ENCODE assay signal across 18 cellular contexts in genomic region chr16:10121496-10121895, GRCh38.
DNase-seq lines count a peak whose midpoint lies in the region; ATAC-seq and TF ChIP-seq lines count a peak whose summit lies in the region.
"Had no signal": no experiment of that assay in that cellular context is flagged by ENCODE, and none has a peak within 500 bp of the region (broad histone marks: within the 10 kb centered on the region; RNA-seq: fewer than 3 reads in every experiment).

No MANE protein-coding gene starts in this region.

- H3K27ac ChIP-seq in IMR-90 (ENCODE audit: insufficient read depth, low read length), result no peak overlapping the region
- peak overlapping the region; percentile 59 for H3K27ac ChIP-seq in brain microvascular endothelial cell
- H3K27ac ChIP-seq in psoas muscle, result no peak overlapping the region
- H3K27ac ChIP-seq in heart right ventricle, result no peak overlapping the region
- H3K27ac ChIP-seq: upper lobe of left lung had no signal

- no peak overlapping the region for H3K4me3 ChIP-seq in AG04449 (ENCODE audit: low read depth, low read length)
- H3K4me3 ChIP-seq in IMR-90 (ENCODE audit: insufficient read depth, low read depth, low read length), result no peak overlapping the region
- H3K4me3 ChIP-seq in brain microvascular endothelial cell (ENCODE audit: low read depth, low read length), result no peak overlapping the region
- H3K4me3 ChIP-seq in psoas muscle, result no peak overlapping the region
- H3K4me3 ChIP-seq in heart right ventricle, result no peak overlapping the region
- H3K4me3 ChIP-seq: upper lobe of left lung had no signal

- TF ChIP-seq CTCF in AG04449 (IDR thresholded peaks at IDR 0.05; ENCODE audit: insufficient read depth, low read length, missing control alignments), result no peak
- no peak for TF ChIP-seq CTCF in IMR-90 (conservative IDR thresholded peaks at IDR 0.05; ENCODE audit: low read depth, low read length)
- TF ChIP-seq CTCF in brain microvascular endothelial cell (IDR thresholded peaks at IDR 0.05; ENCODE audit: low read depth, low read length, missing control alignments), result no peak
- no peak for TF ChIP-seq CTCF in psoas muscle (IDR thresholded peaks at IDR 0.05)
- no peak for TF ChIP-seq CTCF in heart right ventricle (IDR thresholded peaks at IDR 0.05)

- no peak overlapping the region for H2BK15ac ChIP-seq in IMR-90 (ENCODE audit: low read depth, low read length)

- BruUV-seq in IMR-90 (replicated peaks; lab: Mats Ljungman, UMichigan), result no TSS peak

- H2BK5ac ChIP-seq in IMR-90 (ENCODE audit: low read depth, low read length, poor library complexity, severe bottlenecking), result no peak overlapping the region

- no peak overlapping the region for H3K4me2 ChIP-seq in IMR-90 (ENCODE audit: low read depth, low read length)

- H3K18ac ChIP-seq in IMR-90 (ENCODE audit: low read depth, low read length), result no peak overlapping the region

- H3K9me3 ChIP-seq in IMR-90 (ENCODE audit: control insufficient read depth, insufficient read depth, low read length) (peaks cover 10% of the 10 kb centered on the region), psoas muscle (no peaks in the 10 kb centered on the region), heart right ventricle (peaks cover 0 to 6% (median 0%) of the 10 kb centered on the region in 11 donors)
- H3K9me3 ChIP-seq: upper lobe of left lung had no signal

- no peaks in the 10 kb centered on the region for H4K20me1 ChIP-seq in IMR-90 (ENCODE audit: insufficient read depth, low read length)

- H3K4me1 ChIP-seq in IMR-90 (ENCODE audit: control insufficient read depth, insufficient read depth, low read length) (no peaks in the 10 kb centered on the region), psoas muscle (no peaks in the 10 kb centered on the region), heart right ventricle (peaks cover 0 to 12% (median 0%) of the 10 kb centered on the region in 9 donors)
- H3K4me1 ChIP-seq: upper lobe of left lung had no signal

- dilution Hi-C loops in IMR-90 (cut with HindIII; ENCODE audit: low sequenced_read_pairs, unreplicated experiment), result no loop called here

- no peak overlapping the region for H2AK9ac ChIP-seq in IMR-90 (replicated peaks; ENCODE audit: low read depth, low read length, poor library complexity)

- CTCF ChIA-PET in AG04449 (lab: Yijun Ruan, JAX) (interaction anchor here (0.9 to 1.5 kb wide), 2 partner anchors 20 to 38 kb away, joined by 3 to 4 read pairs; no protein-coding TSS in a partner anchor), IMR-90 (lab: Yijun Ruan, JAX) (no interaction called here)

- H2BK120ac ChIP-seq in IMR-90 (ENCODE audit: low read depth, low read length), result no peak overlapping the region

- WGBS in IMR-90 (ENCODE audit: extremely low coverage in 2 of 2, insufficient read length in 1 of 2), 2 experiments, result no CpG with 5 or more reads among the region's 2 CpGs
- 37 to 44% (median 39%) methylated on average over 2 of the region's 2 CpGs for WGBS in psoas muscle, 3 donors
- WGBS in heart right ventricle, 2 donors, result 22 to 24% methylated on average over 2 of the region's 2 CpGs

- no peak overlapping the region for H4K5ac ChIP-seq in IMR-90 (ENCODE audit: low read depth, low read length)

- H3K23ac ChIP-seq in IMR-90 (ENCODE audit: low read depth, low read length), result no peak overlapping the region

- no peak overlapping the region for H2AK5ac ChIP-seq in IMR-90 (ENCODE audit: low read depth, low read length)

- H4K8ac ChIP-seq in IMR-90 (ENCODE audit: low read depth in 2 of 2, low read length in 2 of 2), result no peak overlapping the region

- no peak overlapping the region for H4K91ac ChIP-seq in IMR-90 (ENCODE audit: insufficient read depth, low read depth, low read length)

- H3K27me3 ChIP-seq in IMR-90 (ENCODE audit: control insufficient read depth, insufficient read depth, low read length) (no peaks in the 10 kb centered on the region), brain microvascular endothelial cell (replicated peaks) (no peaks in the 10 kb centered on the region), psoas muscle (ENCODE audit: insufficient read depth in 3 of 3, low read length in 2 of 3) (peaks cover 3 to 7% (median 6%) of the 10 kb centered on the region in 3 donors), heart right ventricle (peaks cover 0 to 34% (median 11%) of the 10 kb centered on the region in 7 donors)
- H3K27me3 ChIP-seq: upper lobe of left lung had no signal

- no peak overlapping the region for H3K4ac ChIP-seq in IMR-90 (ENCODE audit: low read depth, low read length)

- no peak overlapping the region for H3K14ac ChIP-seq in IMR-90 (replicated peaks; ENCODE audit: low read depth, low read length)

- no peak overlapping the region for H2BK20ac ChIP-seq in IMR-90 (ENCODE audit: low read depth, low read length)

- no peak overlapping the region for H3K9ac ChIP-seq in IMR-90 (ENCODE audit: low read depth, low read length)

- TF ChIP-seq POLR2A in IMR-90 (IDR thresholded peaks at IDR 0.05; ENCODE audit: low read depth, low read length), result no peak

- POLR2A ChIA-PET in AG04449 (lab: Yijun Ruan, JAX), result no interaction called here
- POLR2A ChIA-PET in IMR-90 (lab: Charles Lee; ENCODE audit: unreplicated experiment), result no interaction called here

- ATAC-seq in IMR-90 (ENCODE audit: low read depth), result no peak
- no peak for ATAC-seq in GM19324 (IDR thresholded peaks at IDR 0.05; ENCODE audit: low FRiP score, unreplicated experiment)
- no peak for ATAC-seq in HG03159 (IDR thresholded peaks at IDR 0.05; ENCODE audit: unreplicated experiment)
- ATAC-seq in psoas muscle, result no peak
- ATAC-seq in heart right ventricle, result no peak
- ATAC-seq: left ventricle myocardium superior had no signal

- H2AFZ ChIP-seq in IMR-90 (replicated peaks; ENCODE audit: low read length, poor library complexity), result no peak overlapping the region

- H3K36me3 ChIP-seq in IMR-90 (ENCODE audit: control insufficient read depth, insufficient read depth, low read length) (no peaks in the 10 kb centered on the region), brain microvascular endothelial cell (replicated peaks) (no peaks in the 10 kb centered on the region), psoas muscle (ENCODE audit: insufficient read depth in 1 of 2, low read depth in 1 of 2) (no peaks in the 10 kb centered on the region), heart right ventricle (no peaks in the 10 kb centered on the region)
- H3K36me3 ChIP-seq: upper lobe of left lung had no signal

- peak; percentile 71 for DNase-seq in AG04449 (ENCODE audit: low read depth, low spot score)
- peak; percentile 5 for DNase-seq in IMR-90
- peak; percentile 81 for DNase-seq in brain microvascular endothelial cell
- peak; percentile 95 for DNase-seq in kidney tubule cell (ENCODE audit: low spot score)
- no peak for DNase-seq in psoas muscle
- no peak for DNase-seq in heart right ventricle
- DNase-seq: activated naive CD8-positive, alpha-beta T cell treated with anti-CD3 and anti-CD28 coated beads for 36 hours; dermis blood vessel endothelial cell; DMS53; glutamatergic neuron; H7; left ventricle myocardium superior; NCI-H1105; NCI-H446; Right ventricle myocardium superior; upper lobe of left lung had no signal

- H3K9me1 ChIP-seq in IMR-90 (ENCODE audit: insufficient read depth, low read length), result no peaks in the 10 kb centered on the region

- H3K79me1 ChIP-seq in IMR-90 (ENCODE audit: low read depth in 1 of 2, low read length in 2 of 2), result no peaks in the 10 kb centered on the region

- intact Hi-C loops in IMR-90 (cut with micrococcal nuclease) (no loop called here), psoas muscle (cut with DNase I) (no loop called here), heart right ventricle (cut with DNase I) (no loop called here)

- in situ Hi-C loops in IMR-90 (cut with MboI; ENCODE audit: low sequenced_read_pairs) (no loop called here), brain microvascular endothelial cell (cut with HindIII; ENCODE audit: low pct_ligation_motif_present, low sequenced_read_pairs) (no loop called here)

- no peak for TF ChIP-seq RAD21 in IMR-90 (IDR thresholded peaks at IDR 0.05; ENCODE audit: low read length)

- H3K56ac ChIP-seq in IMR-90 (ENCODE audit: extremely low read depth, insufficient read depth, low read length), result no peak overlapping the region

TF ChIP-seq in IMR-90, 13 proteins besides CTCF, POLR2A, EP300 and RAD21:
- TF ChIP-seq CHD1 (IDR thresholded peaks at IDR 0.05; ENCODE audit: low read depth, low read length), result no peak
- no peak for TF ChIP-seq CEBPB (IDR thresholded peaks at IDR 0.05; ENCODE audit: low read depth, low read length)
- TF ChIP-seq NFE2L2 (IDR thresholded peaks at IDR 0.05; ENCODE audit: low read depth, low read length), result no peak
- TF ChIP-seq MXI1 (IDR thresholded peaks at IDR 0.05; ENCODE audit: borderline replicate concordance, low read depth, low read length), result no peak
- no peak for TF ChIP-seq RCOR1 (IDR thresholded peaks at IDR 0.05; ENCODE audit: insufficient replicate concordance, low read length)
- TF ChIP-seq FOS (IDR thresholded peaks at IDR 0.05; ENCODE audit: low read depth, low read length), result no peak

Comparison
In these comparisons a context has a peak if more than half of its experiments do, and no peak if none do; other contexts are left out.
1. DNase-seq: peak in AG04449 (single experiment), IMR-90 (single experiment), brain microvascular endothelial cell (single experiment) and kidney tubule cell (single experiment); none in psoas muscle (0 of 2) and heart right ventricle (0 of 2).